Comparison of ENCODE assay signal across 8 cellular contexts in the genomic region with DNA sequence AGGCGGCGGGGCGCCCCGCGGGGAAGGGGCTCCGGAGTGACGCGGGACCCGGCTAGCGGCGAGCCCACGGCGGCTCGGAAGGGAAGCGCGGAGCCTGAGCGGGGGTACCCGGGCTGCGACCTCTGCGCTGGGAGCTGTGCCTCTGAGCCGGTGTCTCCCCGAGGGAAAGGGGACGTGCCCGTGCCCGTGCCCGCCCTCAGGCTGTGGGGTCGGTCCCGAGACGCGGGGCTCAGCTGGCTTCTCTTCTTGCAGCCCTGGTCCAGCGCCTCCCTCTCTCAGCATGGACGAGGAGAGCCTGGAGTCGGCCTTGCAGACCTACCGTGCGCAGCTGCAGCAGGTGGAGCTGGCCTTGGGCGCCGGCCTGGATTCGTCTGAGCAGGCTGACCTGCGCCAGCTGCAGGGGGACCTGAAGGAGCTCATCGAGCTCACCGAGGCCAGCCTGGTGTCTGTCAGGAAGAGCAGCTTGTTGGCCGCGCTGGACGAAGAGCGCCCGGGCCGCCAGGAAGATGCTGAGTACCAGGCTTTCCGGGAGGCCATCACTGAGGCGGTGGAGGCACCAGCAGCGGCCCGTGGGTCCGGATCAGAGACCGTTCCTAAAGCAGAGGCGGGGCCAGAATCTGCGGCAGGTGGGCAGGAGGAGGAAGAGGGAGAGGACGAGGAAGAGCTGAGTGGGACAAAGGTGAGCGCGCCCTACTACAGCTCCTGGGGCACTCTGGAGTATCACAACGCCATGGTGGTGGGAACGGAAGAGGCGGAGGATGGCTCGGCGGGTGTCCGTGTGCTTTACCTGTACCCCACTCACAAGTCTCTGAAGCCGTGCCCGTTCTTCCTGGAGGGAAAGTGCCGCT. TPM values are rescaled to one million over a fixed set of nuclear protein-coding genes. Genes with fewer than 3 reads are reported as not detected.
A peak's percentile ranks its signal among the peaks of the same experiment; 100 is the strongest.
DNase-seq lines count a peak whose midpoint lies in the region; ATAC-seq, FAIRE-seq and TF ChIP-seq lines count a peak whose summit lies in the region.

No MANE protein-coding gene starts in this region.

- H3K4me2 ChIP-seq in HepG2 (ENCODE audit: low read depth, low read length), result peak overlapping the region; percentile 96

- no peak for TF ChIP-seq POLR2A in HepG2 (IDR thresholded peaks at IDR 0.05; ENCODE audit: insufficient read depth in 1 of 2, low read depth in 2 of 2, low read length in 2 of 2)

- H3K27me3 ChIP-seq in HepG2 (ENCODE audit: control insufficient read depth in 1 of 2, insufficient read depth in 2 of 2, low read length in 2 of 2) (no peaks in the 10 kb centered on the region; a peak in 1 of 5 replicates), thoracic aorta (replicated peaks; ENCODE audit: insufficient read depth) (no peaks in the 10 kb centered on the region)

- TF ChIP-seq EP300 in HepG2 (IDR thresholded peaks at IDR 0.05; ENCODE audit: low read depth in 2 of 2, low read length in 2 of 2), result no peak
- no peak for TF ChIP-seq EP300 in HepG2 (CRISPR knock-in tag; IDR thresholded peaks at IDR 0.05; ENCODE audit: borderline replicate concordance)

- POLR2A ChIA-PET in HepG2 (lab: Yijun Ruan, JAX), result interaction anchor here (0.6 to 12.4 kb wide), 27 partner anchors 9 to 346 kb away, joined by 3 to 190 read pairs (median 6); a partner anchor contains a TSS

- H3K4me3 ChIP-seq in LNCaP clone FGC (ENCODE audit: low read depth, low read length) (peak overlapping the region; percentile 95), cardiac fibroblast (replicated peaks in 1 of 2; ENCODE audit: low read depth in 2 of 2, low read length in 2 of 2) (peak overlapping the region; percentile 81 to 83), HepG2 (replicated peaks in 1 of 3; ENCODE audit: insufficient read depth in 1 of 3, low read depth in 2 of 3, low read length in 3 of 3) (peak overlapping the region; percentile 79 to 99 (median 99)), thoracic aorta (peak overlapping the region; percentile 94)

- peaks cover 26 to 62% of the 10 kb centered on the region in 2 experiments for H3K36me3 ChIP-seq in HepG2 (replicated peaks in 1 of 2; ENCODE audit: control insufficient read depth in 1 of 2, insufficient read depth in 2 of 2, low read length in 2 of 2)
- peaks cover 34% of the 10 kb centered on the region for H3K36me3 ChIP-seq in thoracic aorta

- TSS peak; percentile 57 for BruUV-seq in HepG2 (replicated peaks; lab: Mats Ljungman, UMichigan)

- in situ Hi-C loops in HepG2 (cut with HindIII; ENCODE audit: extremely low pct_ligation_motif_present, low pct_unique_long_range_greater_than_20kb), result loop anchor here (5.0 to 10.0 kb wide), 3 partner anchors 34 to 149 kb away; no protein-coding TSS in a partner anchor

- peak overlapping the region; percentile 97 for H3K9ac ChIP-seq in HepG2 (ENCODE audit: insufficient read depth, low read depth, low read length)

- ATAC-seq in GM19324 (IDR thresholded peaks at IDR 0.05; ENCODE audit: low FRiP score, unreplicated experiment) (peak; percentile 8), HepG2 (peak; percentile 13), thoracic aorta (ENCODE audit: insufficient number of reproducible peaks, low FRiP score, low read depth) (no peak)

- H4K20me1 ChIP-seq in HepG2 (ENCODE audit: insufficient read depth, low read length), result peaks cover 10% of the 10 kb centered on the region; the same call in 1 of the 2 replicates

- H3K4me1 ChIP-seq in HepG2 (ENCODE audit: insufficient read depth, low read length) (peaks cover 36% of the 10 kb centered on the region), thoracic aorta (ENCODE audit: control insufficient read depth in 1 of 2, low read depth in 2 of 2) (peaks cover 22 to 27% of the 10 kb centered on the region in 2 donors)

- intact Hi-C loops in HepG2 (cut with micrococcal nuclease; ENCODE audit: unreplicated experiment), result no loop called here

- peaks cover 71% of the 10 kb centered on the region for H3K79me2 ChIP-seq in HepG2 (ENCODE audit: insufficient read depth, low read length)

- TF ChIP-seq CTCF in LNCaP clone FGC (IDR thresholded peaks at IDR 0.05; ENCODE audit: control insufficient read depth, extremely low read depth, insufficient read depth) (no peak), cardiac fibroblast (IDR thresholded peaks at IDR 0.05; ENCODE audit: low read depth, low read length) (no peak), HepG2 (CRISPR knock-in tag; IDR thresholded peaks at IDR 0.05) (peak; percentile 30), thoracic aorta (IDR thresholded peaks at IDR 0.05) (no peak)

- TF ChIP-seq RAD21 in HepG2 (CRISPR knock-in tag; IDR thresholded peaks at IDR 0.05), result no peak

- DNase-seq in AG20443 (ENCODE audit: low spot score), result peak; percentile 24
- DNase-seq in LNCaP clone FGC (ENCODE audit: low read depth), result no peak
- DNase-seq in cardiac fibroblast (ENCODE audit: low read depth in 2 of 2), result no peak
- DNase-seq in HepG2 (ENCODE audit: low spot score), result no peak
- DNase-seq in thoracic aorta (ENCODE audit: low spot score), result no peak
- DNase-seq in NCI-H446 (lab: John Stamatoyannopoulos, UW), result no peak
- no peak for DNase-seq in SKM-1 treated with dmso at 0.1 percent for 144 hours (lab: John Stamatoyannopoulos, UW; ENCODE audit: unreplicated experiment)

- H2AFZ ChIP-seq in HepG2 (ENCODE audit: low read length), result no peak overlapping the region

- CTCF ChIA-PET in HepG2 (lab: Yijun Ruan, JAX; ENCODE audit: low intra/inter-chr PET ratio, low total read pairs), result interaction anchor here (2.1 to 3.2 kb wide), 3 partner anchors 29 to 265 kb away, joined by 5 to 15 read pairs (median 8); a partner anchor contains a TSS

- no peaks in the 10 kb centered on the region for H3K9me3 ChIP-seq in HepG2 (ENCODE audit: low read length)
- no peaks in the 10 kb centered on the region for H3K9me3 ChIP-seq in thoracic aorta

- 32% methylated on average over 28 of the region's 67 CpGs for WGBS in HepG2 (ENCODE audit: low lambda C conversion rate)

- no peak for FAIRE-seq in HepG2 (lab: Jason Lieb, UNC)

- H3K27ac ChIP-seq in HepG2 (ENCODE audit: extremely low read length, insufficient read depth, low read length) (peak overlapping the region; percentile 81), thoracic aorta (peak overlapping the region; percentile 72 to 73)

RNA-seq across cellular contexts. Expression of a gene that starts 0.7 kb away (rescaled TPM):
- total RNA-seq in HepG2 (2016; rRNA removed; fragmentation: Illumina TruSeq; extraction: Trizol) (40.2 and 41.9 TPM in 2 replicates), thoracic aorta (10 to 100 TPM; 32.6 to 41.1 TPM)
- total RNA-seq in HepG2 (2016; cell fraction: cytosol; rRNA removed; fragmentation: Illumina TruSeq; extraction: Trizol; ENCODE audit: low read depth), result 34.8 and 37.0 TPM in 2 replicates
- total RNA-seq in HepG2 (2016; cell fraction: insoluble cytoplasmic fraction; rRNA removed; fragmentation: Illumina TruSeq; extraction: Trizol), result 37.7 and 46.6 TPM in 2 replicates
- 18.3 and 22.0 TPM in 2 replicates for total RNA-seq in HepG2 (2016; cell fraction: membrane; rRNA removed; fragmentation: Illumina TruSeq; extraction: Trizol)
- 23.9 and 24.8 TPM in 2 replicates for total RNA-seq in HepG2 (2016; cell fraction: nucleus; rRNA removed; fragmentation: Illumina TruSeq; extraction: Trizol)
- 23.0 and 32.8 TPM in 2 replicates for polyA plus RNA-seq in HepG2 (2011; rRNA removed)
- polyA plus RNA-seq in HepG2 (2011; cell fraction: cytosol; rRNA removed), result 17.1 and 24.8 TPM in 2 replicates
- polyA plus RNA-seq in HepG2 (2011; cell fraction: nucleus; rRNA removed), result 93.0 and 104 TPM in 2 replicates
- 16.8 and 17.7 TPM in 2 replicates for polyA plus RNA-seq in HepG2 (2012)
- polyA plus RNA-seq in HepG2 (2016; cell fraction: cytosol; fragmentation: Illumina TruSeq; extraction: Trizol; ENCODE audit: low read depth), result 4.5 and 5.1 TPM in 2 replicates
- polyA plus RNA-seq in HepG2 (2016; cell fraction: insoluble cytoplasmic fraction; fragmentation: Illumina TruSeq; extraction: Trizol; ENCODE audit: low read depth), result 36.0 and 43.8 TPM in 2 replicates
- 9.1 and 10.0 TPM in 2 replicates for polyA plus RNA-seq in HepG2 (2016; cell fraction: membrane; fragmentation: Illumina TruSeq; extraction: Trizol; ENCODE audit: low read depth)
- polyA plus RNA-seq in HepG2 (2016; cell fraction: nucleus; fragmentation: Illumina TruSeq; extraction: Trizol; ENCODE audit: insufficient read depth, low read depth), result 70.9 and 80.9 TPM in 2 replicates
- polyA minus RNA-seq in HepG2 (2011; rRNA and poly(A)+ RNA removed; ENCODE audit: low replicate concordance), result 12.8 and 40.1 TPM in 2 replicates
- polyA minus RNA-seq in HepG2 (2011; cell fraction: cytosol; rRNA and poly(A)+ RNA removed), result 9.3 and 9.5 TPM in 2 replicates
- 13.8 and 15.9 TPM in 2 replicates for polyA minus RNA-seq in HepG2 (2011; cell fraction: nucleus; rRNA and poly(A)+ RNA removed)

RNA-seq across cellular contexts. Expression of a gene that starts 0.7 kb away (rescaled TPM):
- total RNA-seq in HepG2 (2016; rRNA removed; fragmentation: Illumina TruSeq; extraction: Trizol) (33.7 and 51.1 TPM in 2 replicates), thoracic aorta (10 to 100 TPM; 56.4 to 57.8 TPM)
- total RNA-seq in HepG2 (2016; cell fraction: cytosol; rRNA removed; fragmentation: Illumina TruSeq; extraction: Trizol; ENCODE audit: low read depth), result 9.6 and 11.5 TPM in 2 replicates
- 31.8 and 53.2 TPM in 2 replicates for total RNA-seq in HepG2 (2016; cell fraction: insoluble cytoplasmic fraction; rRNA removed; fragmentation: Illumina TruSeq; extraction: Trizol)
- 22.2 and 23.1 TPM in 2 replicates for total RNA-seq in HepG2 (2016; cell fraction: membrane; rRNA removed; fragmentation: Illumina TruSeq; extraction: Trizol)
- total RNA-seq in HepG2 (2016; cell fraction: nucleus; rRNA removed; fragmentation: Illumina TruSeq; extraction: Trizol), result 37.5 and 46.0 TPM in 2 replicates
- polyA plus RNA-seq in HepG2 (2011; rRNA removed), result 32.0 and 42.8 TPM in 2 replicates
- polyA plus RNA-seq in HepG2 (2011; cell fraction: cytosol; rRNA removed), result 48.5 and 49.6 TPM in 2 replicates
- 123 and 125 TPM in 2 replicates for polyA plus RNA-seq in HepG2 (2011; cell fraction: nucleus; rRNA removed)
- 26.6 and 30.7 TPM in 2 replicates for polyA plus RNA-seq in HepG2 (2012)
- polyA plus RNA-seq in HepG2 (2016; cell fraction: cytosol; fragmentation: Illumina TruSeq; extraction: Trizol; ENCODE audit: low read depth), result 8.8 and 9.1 TPM in 2 replicates
- polyA plus RNA-seq in HepG2 (2016; cell fraction: insoluble cytoplasmic fraction; fragmentation: Illumina TruSeq; extraction: Trizol; ENCODE audit: low read depth), result 30.0 and 34.6 TPM in 2 replicates
- polyA plus RNA-seq in HepG2 (2016; cell fraction: membrane; fragmentation: Illumina TruSeq; extraction: Trizol; ENCODE audit: low read depth), result 12.6 and 13.5 TPM in 2 replicates
- 86.0 and 91.0 TPM in 2 replicates for polyA plus RNA-seq in HepG2 (2016; cell fraction: nucleus; fragmentation: Illumina TruSeq; extraction: Trizol; ENCODE audit: insufficient read depth, low read depth)
- polyA minus RNA-seq in HepG2 (2011; rRNA and poly(A)+ RNA removed; ENCODE audit: low replicate concordance), result 28.5 and 35.1 TPM in 2 replicates
- polyA minus RNA-seq in HepG2 (2011; cell fraction: cytosol; rRNA and poly(A)+ RNA removed), result 10.4 and 12.4 TPM in 2 replicates
- 55.9 and 67.1 TPM in 2 replicates for polyA minus RNA-seq in HepG2 (2011; cell fraction: nucleus; rRNA and poly(A)+ RNA removed)

RNA-seq across cellular contexts. Expression of a gene that starts 12.1 kb away (rescaled TPM):
- total RNA-seq in HepG2 (2016; rRNA removed; fragmentation: Illumina TruSeq; extraction: Trizol), result not detected in 2 replicates
- total RNA-seq in HepG2 (2016; cell fraction: cytosol; rRNA removed; fragmentation: Illumina TruSeq; extraction: Trizol; ENCODE audit: low read depth), result not detected in 2 replicates
- not detected in 2 replicates for total RNA-seq in HepG2 (2016; cell fraction: insoluble cytoplasmic fraction; rRNA removed; fragmentation: Illumina TruSeq; extraction: Trizol)
- not detected in 2 replicates for total RNA-seq in HepG2 (2016; cell fraction: membrane; rRNA removed; fragmentation: Illumina TruSeq; extraction: Trizol)
- total RNA-seq in HepG2 (2016; cell fraction: nucleus; rRNA removed; fragmentation: Illumina TruSeq; extraction: Trizol), result not detected in 2 replicates
- polyA plus RNA-seq in HepG2 (2011; rRNA removed), result 0.24 and 0.86 TPM in 2 replicates
- 0.45 and 1.3 TPM in 2 replicates for polyA plus RNA-seq in HepG2 (2011; cell fraction: cytosol; rRNA removed)
- 22.5 and 36.0 TPM in 2 replicates for polyA plus RNA-seq in HepG2 (2011; cell fraction: nucleus; rRNA removed)
- polyA plus RNA-seq in HepG2 (2012), result 0.55 TPM in 1 of 2 replicates, not detected in the other
- 0.45 and 0.48 TPM in 2 replicates for polyA plus RNA-seq in HepG2 (2016; cell fraction: cytosol; fragmentation: Illumina TruSeq; extraction: Trizol; ENCODE audit: low read depth)
- polyA plus RNA-seq in HepG2 (2016; cell fraction: insoluble cytoplasmic fraction; fragmentation: Illumina TruSeq; extraction: Trizol; ENCODE audit: low read depth), result 0.32 TPM in 1 of 2 replicates, not detected in the other
- polyA plus RNA-seq in HepG2 (2016; cell fraction: membrane; fragmentation: Illumina TruSeq; extraction: Trizol; ENCODE audit: low read depth), result 0.37 and 0.71 TPM in 2 replicates
- not detected in 2 replicates for polyA plus RNA-seq in HepG2 (2016; cell fraction: nucleus; fragmentation: Illumina TruSeq; extraction: Trizol; ENCODE audit: insufficient read depth, low read depth)
- polyA minus RNA-seq in HepG2 (2011; rRNA and poly(A)+ RNA removed; ENCODE audit: low replicate concordance), result not detected in 2 replicates
- polyA minus RNA-seq in HepG2 (2011; cell fraction: cytosol; rRNA and poly(A)+ RNA removed), result not detected in 2 replicates
- not detected in 2 replicates for polyA minus RNA-seq in HepG2 (2011; cell fraction: nucleus; rRNA and poly(A)+ RNA removed)
- total RNA-seq in thoracic aorta, result 10 to 100 TPM; 32.9 to 98.9 TPM

RNA-seq across cellular contexts. Expression of a gene that starts 27.9 kb away (rescaled TPM):
- total RNA-seq in HepG2 (2016; rRNA removed; fragmentation: Illumina TruSeq; extraction: Trizol) (51.5 and 61.5 TPM in 2 replicates), thoracic aorta (10 to 100 TPM; 15.6 to 26.5 TPM)
- 59.8 and 81.2 TPM in 2 replicates for total RNA-seq in HepG2 (2016; cell fraction: cytosol; rRNA removed; fragmentation: Illumina TruSeq; extraction: Trizol; ENCODE audit: low read depth)
- 46.5 and 57.9 TPM in 2 replicates for total RNA-seq in HepG2 (2016; cell fraction: insoluble cytoplasmic fraction; rRNA removed; fragmentation: Illumina TruSeq; extraction: Trizol)
- total RNA-seq in HepG2 (2016; cell fraction: membrane; rRNA removed; fragmentation: Illumina TruSeq; extraction: Trizol), result 59.4 and 77.4 TPM in 2 replicates
- 31.7 and 32.4 TPM in 2 replicates for total RNA-seq in HepG2 (2016; cell fraction: nucleus; rRNA removed; fragmentation: Illumina TruSeq; extraction: Trizol)
- 13.0 and 23.5 TPM in 2 replicates for polyA plus RNA-seq in HepG2 (2011; rRNA removed)
- 20.4 and 43.4 TPM in 2 replicates for polyA plus RNA-seq in HepG2 (2011; cell fraction: cytosol; rRNA removed)
- polyA plus RNA-seq in HepG2 (2011; cell fraction: nucleus; rRNA removed), result 145 and 202 TPM in 2 replicates
- polyA plus RNA-seq in HepG2 (2012), result 14.6 and 20.3 TPM in 2 replicates
- polyA plus RNA-seq in HepG2 (2016; cell fraction: cytosol; fragmentation: Illumina TruSeq; extraction: Trizol; ENCODE audit: low read depth), result 90.7 and 108 TPM in 2 replicates
- 72.4 and 82.2 TPM in 2 replicates for polyA plus RNA-seq in HepG2 (2016; cell fraction: insoluble cytoplasmic fraction; fragmentation: Illumina TruSeq; extraction: Trizol; ENCODE audit: low read depth)
- polyA plus RNA-seq in HepG2 (2016; cell fraction: membrane; fragmentation: Illumina TruSeq; extraction: Trizol; ENCODE audit: low read depth), result 75.9 and 77.5 TPM in 2 replicates
- polyA plus RNA-seq in HepG2 (2016; cell fraction: nucleus; fragmentation: Illumina TruSeq; extraction: Trizol; ENCODE audit: insufficient read depth, low read depth), result 89.9 and 96.0 TPM in 2 replicates
- 2.1 and 20.3 TPM in 2 replicates for polyA minus RNA-seq in HepG2 (2011; rRNA and poly(A)+ RNA removed; ENCODE audit: low replicate concordance)
- polyA minus RNA-seq in HepG2 (2011; cell fraction: cytosol; rRNA and poly(A)+ RNA removed), result 22.2 and 31.7 TPM in 2 replicates
- polyA minus RNA-seq in HepG2 (2011; cell fraction: nucleus; rRNA and poly(A)+ RNA removed), result 13.2 and 15.8 TPM in 2 replicates

RNA-seq across cellular contexts. Expression of a gene that starts 31.1 kb away (rescaled TPM):
- total RNA-seq in HepG2 (2016; rRNA removed; fragmentation: Illumina TruSeq; extraction: Trizol) (47.4 and 91.4 TPM in 2 replicates), thoracic aorta (100 to 1,000 TPM in 1 of 2 donors, 10 to 100 TPM in 1; 36.2 to 103 TPM)
- 129 and 134 TPM in 2 replicates for total RNA-seq in HepG2 (2016; cell fraction: cytosol; rRNA removed; fragmentation: Illumina TruSeq; extraction: Trizol; ENCODE audit: low read depth)
- 39.6 and 94.5 TPM in 2 replicates for total RNA-seq in HepG2 (2016; cell fraction: insoluble cytoplasmic fraction; rRNA removed; fragmentation: Illumina TruSeq; extraction: Trizol)
- 171 and 186 TPM in 2 replicates for total RNA-seq in HepG2 (2016; cell fraction: membrane; rRNA removed; fragmentation: Illumina TruSeq; extraction: Trizol)
- total RNA-seq in HepG2 (2016; cell fraction: nucleus; rRNA removed; fragmentation: Illumina TruSeq; extraction: Trizol), result 92.1 and 130 TPM in 2 replicates
- 95.9 and 105 TPM in 2 replicates for polyA plus RNA-seq in HepG2 (2011; rRNA removed)
- 36.7 and 62.3 TPM in 2 replicates for polyA plus RNA-seq in HepG2 (2011; cell fraction: cytosol; rRNA removed)
- polyA plus RNA-seq in HepG2 (2011; cell fraction: nucleus; rRNA removed), result 581 and 754 TPM in 2 replicates
- 65.4 and 92.2 TPM in 2 replicates for polyA plus RNA-seq in HepG2 (2012)
- 354 and 372 TPM in 2 replicates for polyA plus RNA-seq in HepG2 (2016; cell fraction: cytosol; fragmentation: Illumina TruSeq; extraction: Trizol; ENCODE audit: low read depth)
- 107 and 130 TPM in 2 replicates for polyA plus RNA-seq in HepG2 (2016; cell fraction: insoluble cytoplasmic fraction; fragmentation: Illumina TruSeq; extraction: Trizol; ENCODE audit: low read depth)
- 352 and 381 TPM in 2 replicates for polyA plus RNA-seq in HepG2 (2016; cell fraction: membrane; fragmentation: Illumina TruSeq; extraction: Trizol; ENCODE audit: low read depth)
- polyA plus RNA-seq in HepG2 (2016; cell fraction: nucleus; fragmentation: Illumina TruSeq; extraction: Trizol; ENCODE audit: insufficient read depth, low read depth), result 510 and 535 TPM in 2 replicates
- polyA minus RNA-seq in HepG2 (2011; rRNA and poly(A)+ RNA removed; ENCODE audit: low replicate concordance), result 23.9 and 51.3 TPM in 2 replicates
- 24.3 and 27.0 TPM in 2 replicates for polyA minus RNA-seq in HepG2 (2011; cell fraction: cytosol; rRNA and poly(A)+ RNA removed)
- polyA minus RNA-seq in HepG2 (2011; cell fraction: nucleus; rRNA and poly(A)+ RNA removed), result 61.3 and 75.8 TPM in 2 replicates

Comparison
In these comparisons a context has a peak if more than half of its experiments do, and no peak if none do; other contexts are left out.
1. RNA of a gene that starts 12.1 kb away (total RNA-seq): 32.9 to 98.9 TPM in thoracic aorta; not detected in HepG2; every median in the first group is over 10 times any median in the second.
2. Peak in every context shown above with its lines, with median percentiles within 50 percentile points of each other: H3K4me3 ChIP-seq.